10 cellular contexts compared by ENCODE assay signal in the genomic region with DNA sequence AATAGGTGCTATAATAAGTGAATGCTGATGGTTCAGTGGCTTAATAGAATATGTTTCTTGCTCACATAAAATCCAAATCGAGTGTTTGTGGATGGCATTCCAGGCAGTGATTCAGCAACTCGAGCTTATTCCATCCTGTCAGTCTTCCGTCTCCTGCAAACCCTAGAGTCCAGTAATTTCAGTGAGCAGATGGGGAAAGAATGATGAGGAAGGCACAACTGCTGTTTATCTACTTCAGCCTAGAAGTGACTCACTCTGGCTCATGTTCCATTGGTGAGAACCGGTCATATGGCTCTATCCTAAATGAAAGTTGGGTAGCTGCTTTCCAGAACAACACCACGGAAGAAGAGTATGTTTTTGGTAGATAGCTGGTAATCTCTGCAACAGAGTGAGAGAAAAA.
DNase-seq lines count a peak whose midpoint lies in the region; ATAC-seq and TF ChIP-seq lines count a peak whose summit lies in the region.
"Had no signal": no experiment of that assay in that cellular context is flagged by ENCODE, and none has a peak within 500 bp of the region (broad histone marks: within the 10 kb centered on the region; RNA-seq: fewer than 3 reads in every experiment).

No MANE protein-coding gene starts in this region.

- H3K27ac ChIP-seq in trophoblast cell (ENCODE audit: low read depth, low read length): no peak overlapping the region
- H3K27ac ChIP-seq: psoas muscle had no signal

- H3K9ac ChIP-seq in trophoblast cell (ENCODE audit: low read length): no peak overlapping the region

- H3K79me1 ChIP-seq in trophoblast cell (ENCODE audit: low read length): peaks cover 12% of the 10 kb centered on the region

- no peak for ATAC-seq in HG03571 (IDR thresholded peaks at IDR 0.05; ENCODE audit: unreplicated experiment)

- no peaks in the 10 kb centered on the region for H3K27me3 ChIP-seq in trophoblast cell (ENCODE audit: insufficient read depth, low read length)

- no peak overlapping the region for H4K8ac ChIP-seq in trophoblast cell (ENCODE audit: low read depth, low read length)

- H3K18ac ChIP-seq in trophoblast cell (ENCODE audit: low read length): no peak overlapping the region

- H2BK5ac ChIP-seq in trophoblast cell (ENCODE audit: low read depth, low read length, poor library complexity): no peak overlapping the region

- no CpG with 5 or more reads among the region's 5 CpGs for WGBS in trophoblast cell (ENCODE audit: extremely low coverage, insufficient coverage, insufficient read length)

- no peak overlapping the region for H3K14ac ChIP-seq in trophoblast cell (ENCODE audit: low read length)

- no peak overlapping the region for H4K91ac ChIP-seq in trophoblast cell (ENCODE audit: low read depth, low read length)

- peak overlapping the region; percentile 72 for H2BK12ac ChIP-seq in trophoblast cell (ENCODE audit: low read length)

- no peak overlapping the region for H3K4me3 ChIP-seq in trophoblast cell (ENCODE audit: low read depth, low read length)
- H3K4me3 ChIP-seq: psoas muscle had no signal

- no peak overlapping the region for H3K4me2 ChIP-seq in trophoblast cell (ENCODE audit: low read length)

- H3K4ac ChIP-seq in trophoblast cell (ENCODE audit: low read depth, low read length): no peak overlapping the region

- no peaks in the 10 kb centered on the region for H3K9me3 ChIP-seq in trophoblast cell (ENCODE audit: insufficient read depth, low read depth, low read length)
- H3K9me3 ChIP-seq: psoas muscle had no signal

- no peak overlapping the region for H2AK5ac ChIP-seq in trophoblast cell (ENCODE audit: low read length)

- DNase-seq in EH (ENCODE audit: low read depth) (peak; percentile 99), fibroblast of gingiva (ENCODE audit: low read depth) (peak; percentile 94), trophoblast cell (peak; percentile 8 to 45), NCI-H2029 (lab: John Stamatoyannopoulos, UW) (no peak), foreskin melanocyte (no peak), NCI-H526 treated with DMSO at 0.1 percent for 48 hours (lab: John Stamatoyannopoulos, UW) (no peak)
- DNase-seq: activated CD4-positive, alpha-beta memory T cell treated with anti-CD3 and anti-CD28 coated beads for 36 hours; psoas muscle had no signal

- H2AFZ ChIP-seq in trophoblast cell (ENCODE audit: insufficient read depth, low read length, poor library complexity): no peak overlapping the region

- no peak overlapping the region for H4K12ac ChIP-seq in trophoblast cell (ENCODE audit: low read depth, low read length)

- no peaks in the 10 kb centered on the region for H3K79me2 ChIP-seq in trophoblast cell (ENCODE audit: control insufficient read depth, insufficient read depth, low read length, poor library complexity)

- no peak overlapping the region for H2BK120ac ChIP-seq in trophoblast cell (ENCODE audit: insufficient read depth, low read length, poor library complexity)

- peaks cover 2 to 8% of the 10 kb centered on the region in 2 experiments for H3K4me1 ChIP-seq in trophoblast cell (ENCODE audit: control insufficient read depth in 1 of 2, insufficient read depth in 2 of 2, low read length in 2 of 2)
- H3K4me1 ChIP-seq: psoas muscle had no signal

- H3K36me3 ChIP-seq in trophoblast cell (ENCODE audit: control insufficient read depth in 1 of 2, insufficient read depth in 2 of 2, low read length in 2 of 2): no peaks in the 10 kb centered on the region

- H3K23ac ChIP-seq in trophoblast cell (ENCODE audit: low read length): no peak overlapping the region

TF ChIP-seq in PFSK-1, 5 proteins besides CTCF, POLR2A, EP300 and RAD21:
- peak; percentile 55 for TF ChIP-seq POLR2AphosphoS5 (IDR thresholded peaks at IDR 0.05; ENCODE audit: low read depth, low read length)
- TF ChIP-seq FOXP2 (optimal IDR thresholded peaks at IDR 0.05; ENCODE audit: borderline replicate concordance, extremely low read depth, extremely low read length, insufficient read depth): no peak
- peak; percentile 67; the same call in 1 of the 2 replicates for TF ChIP-seq TAF1 (IDR thresholded peaks at IDR 0.05; ENCODE audit: borderline replicate concordance, insufficient read depth, low read length)
- TF ChIP-seq, protein P1, sequence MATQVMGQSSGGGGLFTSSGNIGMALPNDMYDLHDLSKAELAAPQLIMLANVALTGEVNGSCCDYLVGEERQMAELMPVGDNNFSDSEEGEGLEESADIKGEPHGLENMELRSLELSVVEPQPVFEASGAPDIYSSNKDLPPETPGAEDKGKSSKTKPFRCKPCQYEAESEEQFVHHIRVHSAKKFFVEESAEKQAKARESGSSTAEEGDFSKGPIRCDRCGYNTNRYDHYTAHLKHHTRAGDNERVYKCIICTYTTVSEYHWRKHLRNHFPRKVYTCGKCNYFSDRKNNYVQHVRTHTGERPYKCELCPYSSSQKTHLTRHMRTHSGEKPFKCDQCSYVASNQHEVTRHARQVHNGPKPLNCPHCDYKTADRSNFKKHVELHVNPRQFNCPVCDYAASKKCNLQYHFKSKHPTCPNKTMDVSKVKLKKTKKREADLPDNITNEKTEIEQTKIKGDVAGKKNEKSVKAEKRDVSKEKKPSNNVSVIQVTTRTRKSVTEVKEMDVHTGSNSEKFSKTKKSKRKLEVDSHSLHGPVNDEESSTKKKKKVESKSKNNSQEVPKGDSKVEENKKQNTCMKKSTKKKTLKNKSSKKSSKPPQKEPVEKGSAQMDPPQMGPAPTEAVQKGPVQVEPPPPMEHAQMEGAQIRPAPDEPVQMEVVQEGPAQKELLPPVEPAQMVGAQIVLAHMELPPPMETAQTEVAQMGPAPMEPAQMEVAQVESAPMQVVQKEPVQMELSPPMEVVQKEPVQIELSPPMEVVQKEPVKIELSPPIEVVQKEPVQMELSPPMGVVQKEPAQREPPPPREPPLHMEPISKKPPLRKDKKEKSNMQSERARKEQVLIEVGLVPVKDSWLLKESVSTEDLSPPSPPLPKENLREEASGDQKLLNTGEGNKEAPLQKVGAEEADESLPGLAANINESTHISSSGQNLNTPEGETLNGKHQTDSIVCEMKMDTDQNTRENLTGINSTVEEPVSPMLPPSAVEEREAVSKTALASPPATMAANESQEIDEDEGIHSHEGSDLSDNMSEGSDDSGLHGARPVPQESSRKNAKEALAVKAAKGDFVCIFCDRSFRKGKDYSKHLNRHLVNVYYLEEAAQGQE (IDR thresholded peaks at IDR 0.05; ENCODE audit: insufficient read depth in 1 of 2, low read depth in 2 of 2, low read length in 2 of 2): 0 out of 4 replicates have a peak, but pooled peaks of 1 of the 2 experiments have one; percentile 8
- TF ChIP-seq SIN3A (IDR thresholded peaks at IDR 0.05; ENCODE audit: borderline replicate concordance, insufficient read depth, low read length): no peak
TF ChIP-seq in PFSK-1: peak in this region for 3.

Comparison
In these comparisons a context has a peak if more than half of its experiments do, and no peak if none do; other contexts are left out.
1. DNase-seq: peak in EH (single experiment), fibroblast of gingiva (single experiment) and trophoblast cell (2 of 2); none in NCI-H2029 (single experiment), foreskin melanocyte (single experiment) and NCI-H526 treated with DMSO at 0.1 percent for 48 hours (single experiment).